ENCODE assay signal across 9 cellular contexts in genomic region chrX:150575415-150575814, GRCh38. TPM values are rescaled to one million over a fixed set of nuclear protein-coding genes. Genes with fewer than 3 reads are reported as not detected.
DNase-seq lines count a peak whose midpoint lies in the region; ATAC-seq and TF ChIP-seq lines count a peak whose summit lies in the region.
"Had no signal": no experiment of that assay in that cellular context is flagged by ENCODE, and none has a peak within 500 bp of the region (broad histone marks: within the 10 kb centered on the region; RNA-seq: fewer than 3 reads in every experiment).

No MANE protein-coding gene starts in this region.

- H3K27ac Mint-ChIP-seq in stimulated activated naive CD8-positive, alpha-beta T cell treated with anti-CD3 and anti-CD28 coated beads, Interleukin-15, amount 100 ng/mL, for 72 hours, result peak overlapping the region; percentile 94 to 95

- peak overlapping the region; percentile 71 to 83 for H3K4me3 Mint-ChIP-seq in stimulated activated naive CD8-positive, alpha-beta T cell treated with anti-CD3 and anti-CD28 coated beads, Interleukin-15, amount 100 ng/mL, for 72 hours
- H3K4me3 Mint-ChIP-seq: neural crest cell had no signal

- H3K4me1 Mint-ChIP-seq in stimulated activated naive CD8-positive, alpha-beta T cell treated with anti-CD3 and anti-CD28 coated beads, Interleukin-15, amount 100 ng/mL, for 72 hours, result peaks cover 75% of the 10 kb centered on the region

- peak; percentile 84 for ATAC-seq in stimulated activated naive CD8-positive, alpha-beta T cell treated with anti-CD3 and anti-CD28 coated beads, Interleukin-15, amount 100 ng/mL, for 72 hours

- no peak for TF ChIP-seq CTCF in fibroblast of villous mesenchyme (IDR thresholded peaks at IDR 0.05; ENCODE audit: insufficient read depth, low read depth, low read length)

- no peaks in the 10 kb centered on the region for H3K27me3 Mint-ChIP-seq in stimulated activated naive CD8-positive, alpha-beta T cell treated with anti-CD3 and anti-CD28 coated beads, Interleukin-15, amount 100 ng/mL, for 72 hours

- H3K9me3 Mint-ChIP-seq in stimulated activated naive CD8-positive, alpha-beta T cell treated with anti-CD3 and anti-CD28 coated beads, Interleukin-15, amount 100 ng/mL, for 72 hours, result no peaks in the 10 kb centered on the region
- H3K9me3 Mint-ChIP-seq: neural crest cell had no signal

- H3K4me3 ChIP-seq in fibroblast of villous mesenchyme (ENCODE audit: low read depth, low read length), result no peak overlapping the region

- DNase-seq in DMS 273 (lab: John Stamatoyannopoulos, UW; ENCODE audit: unreplicated experiment) (peak; percentile 17), DMS 273 treated with DMSO at 0.1 percent for 48 hours (lab: John Stamatoyannopoulos, UW) (no peak), fibroblast of villous mesenchyme (ENCODE audit: low read depth) (peak; percentile 28), cerebellar cortex (ENCODE audit: low spot score) (no peak), NCI-H1417 (lab: John Stamatoyannopoulos, UW) (no peak), GM19238 (ENCODE audit: insufficient read length, low spot score) (no peak)
- peak; percentile 9 to 32 for DNase-seq in activated CD8-positive, alpha-beta memory T cell treated with anti-CD3 and anti-CD28 coated beads for 1 hour (ENCODE audit: extremely low read depth in 1 of 2, low read depth in 1 of 2)
- peak; percentile 32 to 68 for DNase-seq in stimulated activated naive CD8-positive, alpha-beta T cell treated with anti-CD3 and anti-CD28 coated beads, Interleukin-15, amount 100 ng/mL, for 72 hours

RNA-seq across cellular contexts. Expression of gene MTM1, which starts 7.0 kb away (rescaled TPM):
- total RNA-seq in fibroblast of villous mesenchyme, result 8.4 and 13.4 TPM in 2 replicates

Comparison
In these comparisons a context has a peak if more than half of its experiments do, and no peak if none do; other contexts are left out.
1. DNase-seq: peak in DMS 273 (single experiment), activated CD8-positive, alpha-beta memory T cell treated with anti-CD3 and anti-CD28 coated beads for 1 hour (2 of 2), fibroblast of villous mesenchyme (single experiment) and stimulated activated naive CD8-positive, alpha-beta T cell treated with anti-CD3 and anti-CD28 coated beads, Interleukin-15, amount 100 ng/mL, for 72 hours (2 of 2); none in DMS 273 treated with DMSO at 0.1 percent for 48 hours (single experiment), cerebellar cortex (single experiment), NCI-H1417 (0 of 3) and GM19238 (single experiment).